10 cellular contexts compared by ENCODE assay signal in genomic region chr3:195187609-195188529, GRCh38.
A peak's percentile ranks its signal among the peaks of the same experiment; 100 is the strongest.
DNase-seq lines count a peak whose midpoint lies in the region; ATAC-seq and TF ChIP-seq lines count a peak whose summit lies in the region.
"Had no signal": no experiment of that assay in that cellular context is flagged by ENCODE, and none has a peak within 500 bp of the region (broad histone marks: within the 10 kb centered on the region; RNA-seq: fewer than 3 reads in every experiment).

No MANE protein-coding gene starts in this region.

- peaks cover 57% of the 10 kb centered on the region for H3K4me1 Mint-ChIP-seq in neural crest cell

- H3K36me3 Mint-ChIP-seq in neural crest cell (ENCODE audit: low read depth) = peaks cover 18% of the 10 kb centered on the region

- no peak overlapping the region for H3K4me3 ChIP-seq in BJ (ENCODE audit: low read depth, low read length)
- no peak overlapping the region for H3K4me3 ChIP-seq in esophagus squamous epithelium
- H3K4me3 ChIP-seq in ovary = no peak overlapping the region
- H3K4me3 ChIP-seq: testis had no signal

- H3K36me3 ChIP-seq in BJ (ENCODE audit: control insufficient read depth, insufficient read depth, low read length) (no peaks in the 10 kb centered on the region), esophagus squamous epithelium (no peaks in the 10 kb centered on the region), ovary (no peaks in the 10 kb centered on the region)

- H3K27ac ChIP-seq in RWPE1 (peak overlapping the region; percentile 82), esophagus squamous epithelium (peak overlapping the region; percentile 72 to 89 (median 85)), ovary (no peak overlapping the region)
- H3K27ac ChIP-seq: testis had no signal

- H3K27me3 ChIP-seq in BJ (ENCODE audit: control insufficient read depth, insufficient read depth, low read length) (no peaks in the 10 kb centered on the region), esophagus squamous epithelium (no peaks in the 10 kb centered on the region), ovary (no peaks in the 10 kb centered on the region)
- H3K27me3 ChIP-seq: testis had no signal

- H3K27me3 Mint-ChIP-seq in neural crest cell (ENCODE audit: low read depth) = no peaks in the 10 kb centered on the region

- H3K4me1 ChIP-seq in esophagus squamous epithelium (peaks cover 40 to 70% (median 47%) of the 10 kb centered on the region in 3 donors), ovary (ENCODE audit: insufficient read depth) (peaks cover 4% of the 10 kb centered on the region)
- H3K4me1 ChIP-seq: Caco-2 had no signal

- CTCF ChIA-PET in BJ (lab: Yijun Ruan, JAX) (interaction anchor here (0.6 to 2.7 kb wide), 18 partner anchors 9 to 505 kb away, joined by 3 to 12 read pairs (median 4); no protein-coding TSS in a partner anchor), RWPE1 (lab: Yijun Ruan, JAX) (interaction anchor here (1.0 kb wide), 2 partner anchors 29 to 505 kb away, joined by 3 to 4 read pairs; no protein-coding TSS in a partner anchor)

- no peak for TF ChIP-seq EP300 in ovary (IDR thresholded peaks at IDR 0.05)

- peak; percentile 38 for DNase-seq in BJ (ENCODE audit: low read depth)
- DNase-seq in RWPE1 (ENCODE audit: low spot score) = peak; percentile 82
- DNase-seq in esophagus squamous epithelium (lab: John Stamatoyannopoulos, UW) = no peak
- DNase-seq in neural crest cell (ENCODE audit: low read depth, low spot score) = no peak
- no peak for DNase-seq in DMS79 (lab: John Stamatoyannopoulos, UW)
- DNase-seq in GM10266 (ENCODE audit: extremely low spot score) = no peak
- DNase-seq in ovary = no peak
- DNase-seq: Caco-2, testis had no signal

- ATAC-seq in HG03039 (IDR thresholded peaks at IDR 0.05; ENCODE audit: unreplicated experiment) = no peak

- POLR2A ChIA-PET in BJ (lab: Charles Lee) = interaction anchor here (1.0 to 1.4 kb wide), 2 partner anchors 18 to 68 kb away, joined by 3 to 4 read pairs; no protein-coding TSS in a partner anchor
- POLR2A ChIA-PET in RWPE1 (lab: Yijun Ruan, JAX; ENCODE audit: low non-redundant PET) = no interaction called here

- TF ChIP-seq CTCF in BJ (IDR thresholded peaks at IDR 0.05; ENCODE audit: insufficient read depth, low read depth, low read length) (no peak), RWPE1 (conservative IDR thresholded peaks at IDR 0.05; ENCODE audit: low read depth) (no peak), esophagus squamous epithelium (IDR thresholded peaks at IDR 0.05) (no peak), neural crest cell (conservative IDR thresholded peaks at IDR 0.05) (no peak), GM10266 (IDR thresholded peaks at IDR 0.05; ENCODE audit: control insufficient read depth, insufficient read depth, low read depth, missing control alignments) (no peak), ovary (IDR thresholded peaks at IDR 0.05) (no peak)

- H3K9me3 Mint-ChIP-seq in neural crest cell = peaks cover 8% of the 10 kb centered on the region

- H3K9me3 ChIP-seq in esophagus squamous epithelium = peaks cover 0 to 12% (median 3%) of the 10 kb centered on the region in 3 donors
- H3K9me3 ChIP-seq in ovary = peaks cover 0 to 4% of the 10 kb centered on the region in 2 donors
- H3K9me3 ChIP-seq: testis had no signal

- 22 to 27% methylated on average over 5 of the region's 5 CpGs for WGBS in esophagus squamous epithelium, 2 donors
- WGBS in ovary, 3 donors = 18 to 21% (median 20%) methylated on average over 5 of the region's 5 CpGs

- intact Hi-C loops in esophagus squamous epithelium (cut with DNase I) = no loop called here
- intact Hi-C loops in ovary (cut with DNase I) = no loop called here

- TF ChIP-seq POLR2A in esophagus squamous epithelium (IDR thresholded peaks at IDR 0.05) (no peak), ovary (IDR thresholded peaks at IDR 0.05) (no peak)

- no peak overlapping the region for H3K27ac Mint-ChIP-seq in neural crest cell (ENCODE audit: unreplicated experiment)

- peak overlapping the region; percentile 12 for H3K4me3 Mint-ChIP-seq in neural crest cell

Comparison
In these comparisons a context has a peak if more than half of its experiments do, and no peak if none do; other contexts are left out.
1. DNase-seq: peak in BJ (single experiment) and RWPE1 (single experiment); none in esophagus squamous epithelium (single experiment), neural crest cell (single experiment), DMS79 (single experiment), GM10266 (single experiment) and ovary (0 of 5).
2. H3K27ac ChIP-seq: peak in RWPE1 (single experiment) and esophagus squamous epithelium (4 of 4); none in ovary (0 of 2).